In the genomic region with DNA sequence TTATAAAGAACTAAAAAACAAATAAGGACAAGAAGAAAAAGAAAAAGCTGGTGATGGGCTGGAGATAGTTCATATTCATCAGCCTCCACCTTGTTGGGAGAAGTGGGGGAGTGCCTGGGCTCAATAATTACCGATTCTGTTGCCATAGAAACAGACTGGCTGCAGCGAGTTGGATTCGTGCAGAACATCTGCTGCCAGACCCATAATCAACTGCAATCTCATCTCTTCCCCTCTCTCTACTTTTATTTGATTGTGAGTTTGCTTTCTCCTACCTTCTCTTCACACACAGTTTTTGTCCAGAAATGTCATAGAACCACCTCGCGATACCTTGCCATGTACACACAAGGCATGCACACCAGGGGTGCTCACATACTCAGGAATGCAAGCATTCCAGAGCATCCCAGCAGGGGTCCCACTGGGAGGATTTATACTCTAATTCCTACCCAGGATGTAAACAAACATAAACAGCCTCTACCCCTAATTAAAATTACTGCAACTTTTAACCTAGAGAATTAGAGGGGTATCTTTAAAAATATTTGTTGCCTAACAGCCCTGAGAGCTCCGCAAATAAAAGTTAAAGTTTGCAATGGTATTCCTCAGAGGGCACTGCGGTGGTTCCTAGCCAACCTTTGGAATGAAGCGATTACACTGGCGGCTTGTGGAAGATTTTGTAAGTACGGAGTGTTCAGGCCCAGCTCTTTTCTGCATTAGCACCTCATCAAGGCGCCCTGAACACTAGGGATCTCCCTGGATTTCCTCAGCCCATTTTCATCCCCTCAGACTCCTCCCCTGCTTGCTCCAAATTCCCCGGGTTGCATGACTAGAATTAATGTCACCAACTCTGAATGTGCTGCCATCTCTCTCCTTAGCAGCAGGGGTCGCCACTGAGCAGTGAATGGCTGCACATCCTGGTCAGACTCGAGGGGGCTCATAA, we compare ENCODE assay signal across 9 cellular contexts.
DNase-seq lines count a peak whose midpoint lies in the region; ATAC-seq lines count a peak whose summit lies in the region.
"Had no signal": no experiment of that assay in that cellular context is flagged by ENCODE, and none has a peak within 500 bp of the region (broad histone marks: within the 10 kb centered on the region; RNA-seq: fewer than 3 reads in every experiment).

No MANE protein-coding gene starts in this region.

- no peak for ATAC-seq in activated CD8-positive, alpha-beta T cell treated with anti-CD3 and anti-CD28 coated beads, Interleukin-2, amount 10 ng/mL, durations not matched to agents 7 days and 5 days
- peak; percentile 66 for ATAC-seq in effector memory CD8-positive, alpha-beta T cell (replicated peaks)

- peaks cover 6% of the 10 kb centered on the region for H3K27me3 ChIP-seq in HAP-1 (ENCODE audit: low read depth)
- H3K27me3 ChIP-seq in mesendoderm (ENCODE audit: insufficient read depth, low read length, poor library complexity): no peaks in the 10 kb centered on the region

- no peak overlapping the region for H3K4ac ChIP-seq in mesendoderm (ENCODE audit: low read depth, low read length)

- CTCF ChIA-PET in activated CD8-positive, alpha-beta T cell treated with anti-CD3 and anti-CD28 coated beads, Interleukin-2, amount 10 ng/mL, durations not matched to agents 7 days and 5 days (lab: Charles Lee): interaction anchor here (0.6 to 3.0 kb wide), 23 partner anchors 9 to 499 kb away, joined by 3 to 24 read pairs (median 3); no protein-coding TSS in a partner anchor

- in situ Hi-C loops in HAP-1 (cut with MboI; ENCODE audit: low sequenced_read_pairs): loop anchor here (25.0 kb wide), 1 partner anchor 201 kb away; no protein-coding TSS in a partner anchor

- H3K9me3 Mint-ChIP-seq in activated CD8-positive, alpha-beta T cell treated with anti-CD3 and anti-CD28 coated beads, Interleukin-2, amount 10 ng/mL, durations not matched to agents 7 days and 5 days (ENCODE audit: insufficient read depth): no peaks in the 10 kb centered on the region
- no peaks in the 10 kb centered on the region for H3K9me3 Mint-ChIP-seq in effector memory CD8-positive, alpha-beta T cell
- H3K9me3 Mint-ChIP-seq: T-helper 1 cell treated with Interleukin-12 subunit alpha and Interleukin-12 subunit beta and Interleukin-4 antibody, amounts not matched to agents 30 μg/mL and 1 μg/mL, for 36 hours had no signal

- H3K4me2 ChIP-seq in mesendoderm (ENCODE audit: low read length): peak overlapping the region; percentile 9

- no peak overlapping the region for H3K9ac ChIP-seq in mesendoderm (ENCODE audit: low read length)

- H3K9me3 ChIP-seq in HAP-1: no peaks in the 10 kb centered on the region

- H3K4me1 ChIP-seq in HAP-1 (no peaks in the 10 kb centered on the region), mesendoderm (ENCODE audit: control insufficient read depth, low read depth, low read length) (peaks cover 4% of the 10 kb centered on the region)

- peaks cover 7% of the 10 kb centered on the region for H3K36me3 Mint-ChIP-seq in activated CD8-positive, alpha-beta T cell treated with anti-CD3 and anti-CD28 coated beads, Interleukin-2, amount 10 ng/mL, durations not matched to agents 7 days and 5 days (ENCODE audit: low read depth)
- peaks cover 6% of the 10 kb centered on the region for H3K36me3 Mint-ChIP-seq in effector memory CD8-positive, alpha-beta T cell (ENCODE audit: insufficient read depth)

- POLR2A ChIA-PET in activated CD8-positive, alpha-beta T cell treated with anti-CD3 and anti-CD28 coated beads, Interleukin-2, amount 10 ng/mL, durations not matched to agents 7 days and 5 days (lab: Charles Lee): no interaction called here

- no peak overlapping the region for H3K27ac ChIP-seq in mesendoderm (ENCODE audit: low read depth, low read length)

- H2AK5ac ChIP-seq in mesendoderm (ENCODE audit: low read length): no peak overlapping the region

- peaks cover 26% of the 10 kb centered on the region for H3K4me1 Mint-ChIP-seq in activated CD8-positive, alpha-beta T cell treated with anti-CD3 and anti-CD28 coated beads, Interleukin-2, amount 10 ng/mL, durations not matched to agents 7 days and 5 days (ENCODE audit: low read depth)
- H3K4me1 Mint-ChIP-seq in effector memory CD8-positive, alpha-beta T cell (ENCODE audit: low read depth in 2 of 2): peaks cover 25 to 36% of the 10 kb centered on the region in 2 donors

- H3K56ac ChIP-seq in mesendoderm (ENCODE audit: low read length): no peak overlapping the region

- H3K36me3 ChIP-seq in HAP-1 (replicated peaks) (no peaks in the 10 kb centered on the region), mesendoderm (ENCODE audit: control insufficient read depth, insufficient read depth, low read length) (no peaks in the 10 kb centered on the region)

- DNase-seq in COLO668 (lab: John Stamatoyannopoulos, UW; ENCODE audit: unreplicated experiment) (peak; percentile 52), HAP-1 (ENCODE audit: low spot score in 2 of 2) (peak; percentile 46 to 82), NCI-H446 treated with DMSO at 0.1 percent for 48 hours (lab: John Stamatoyannopoulos, UW) (peak; percentile 23), mesendoderm (peak; percentile 95), 8988T (no peak)
- DNase-seq in activated CD8-positive, alpha-beta T cell treated with anti-CD3 and anti-CD28 coated beads, Interleukin-2, amount 10 ng/mL, durations not matched to agents 7 days and 5 days: peak; percentile 70
- peak; percentile 45 to 61 (median 53) for DNase-seq in effector memory CD8-positive, alpha-beta T cell
- peak; percentile 83 for DNase-seq in stimulated activated CD8-positive, alpha-beta memory T cell treated with anti-CD3 and anti-CD28 coated beads, Interleukin-4, amount 100 ng/mL, for 48 hours

- H3K18ac ChIP-seq in mesendoderm (ENCODE audit: low read length): no peak overlapping the region

- no peak overlapping the region for H3K23ac ChIP-seq in mesendoderm (ENCODE audit: low read length)

- H4K8ac ChIP-seq in mesendoderm (ENCODE audit: low read depth, low read length): no peak overlapping the region

- H3K79me2 ChIP-seq in mesendoderm (ENCODE audit: control insufficient read depth, insufficient read depth, low read length): no peaks in the 10 kb centered on the region

- no peak overlapping the region for H3K4me3 ChIP-seq in HAP-1
- no peak overlapping the region for H3K4me3 ChIP-seq in mesendoderm (ENCODE audit: low read length)

- WGBS in mesendoderm (ENCODE audit: extremely low coverage, insufficient coverage, low lambda C conversion rate): no CpG with 5 or more reads among the region's 14 CpGs

- no peaks in the 10 kb centered on the region for H3K27me3 Mint-ChIP-seq in activated CD8-positive, alpha-beta T cell treated with anti-CD3 and anti-CD28 coated beads, Interleukin-2, amount 10 ng/mL, durations not matched to agents 7 days and 5 days (ENCODE audit: low read depth)
- no peaks in the 10 kb centered on the region for H3K27me3 Mint-ChIP-seq in effector memory CD8-positive, alpha-beta T cell

- no peak overlapping the region for H3K4me3 Mint-ChIP-seq in activated CD8-positive, alpha-beta T cell treated with anti-CD3 and anti-CD28 coated beads, Interleukin-2, amount 10 ng/mL, durations not matched to agents 7 days and 5 days
- H3K4me3 Mint-ChIP-seq in effector memory CD8-positive, alpha-beta T cell: no peak overlapping the region
- H3K4me3 Mint-ChIP-seq: T-helper 1 cell treated with Interleukin-12 subunit alpha and Interleukin-12 subunit beta and Interleukin-4 antibody, amounts not matched to agents 30 μg/mL and 1 μg/mL, for 36 hours had no signal

- H2BK15ac ChIP-seq in mesendoderm (replicated peaks; ENCODE audit: low read depth): no peak overlapping the region

- no peak overlapping the region for H3K27ac Mint-ChIP-seq in activated CD8-positive, alpha-beta T cell treated with anti-CD3 and anti-CD28 coated beads, Interleukin-2, amount 10 ng/mL, durations not matched to agents 7 days and 5 days
- H3K27ac Mint-ChIP-seq in effector memory CD8-positive, alpha-beta T cell: no peak overlapping the region
- H3K27ac Mint-ChIP-seq: T-helper 1 cell treated with Interleukin-12 subunit alpha and Interleukin-12 subunit beta and Interleukin-4 antibody, amounts not matched to agents 30 μg/mL and 1 μg/mL, for 36 hours had no signal

- H2BK120ac ChIP-seq in mesendoderm (ENCODE audit: low read depth, low read length): no peak overlapping the region

- no peaks in the 10 kb centered on the region for H3K79me1 ChIP-seq in mesendoderm (ENCODE audit: low read length)

- no peak overlapping the region for H4K5ac ChIP-seq in mesendoderm (ENCODE audit: low read length)

- H2BK5ac ChIP-seq in mesendoderm (ENCODE audit: low read length): no peak overlapping the region
